In the genomic region with DNA sequence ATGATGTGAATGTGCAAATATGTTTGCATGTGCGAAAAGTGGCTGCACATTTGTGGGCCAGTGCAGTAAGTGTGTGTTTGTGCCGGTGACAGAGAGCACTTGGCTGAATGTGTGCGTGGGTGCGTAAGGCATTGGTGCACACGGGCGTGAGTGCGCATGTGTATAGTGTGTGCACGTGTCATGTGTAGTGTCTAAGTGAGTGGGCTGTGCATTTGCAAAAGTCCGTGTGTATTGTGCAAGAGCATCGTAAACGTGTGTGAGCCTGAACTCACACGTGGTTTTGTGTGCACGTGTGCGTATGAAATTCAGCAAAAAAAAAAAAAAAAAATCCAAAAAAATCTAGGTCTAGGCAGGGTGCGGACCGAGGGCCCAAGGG, we compare ENCODE assay signal across 9 cellular contexts. TPM values are rescaled to one million over a fixed set of nuclear protein-coding genes. Genes with fewer than 3 reads are reported as not detected.
DNase-seq lines count a peak whose midpoint lies in the region; ATAC-seq and TF ChIP-seq lines count a peak whose summit lies in the region.
"Had no signal": no experiment of that assay in that cellular context is flagged by ENCODE, and none has a peak within 500 bp of the region (broad histone marks: within the 10 kb centered on the region; RNA-seq: fewer than 3 reads in every experiment).

No MANE protein-coding gene starts in this region.

- H3K9ac ChIP-seq in trophoblast cell (ENCODE audit: low read length) = no peak overlapping the region

- H3K9me3 ChIP-seq in trophoblast cell (ENCODE audit: insufficient read depth, low read depth, low read length) (peaks cover 5% of the 10 kb centered on the region), A673 (ENCODE audit: low read depth, low read length, poor library complexity, severe bottlenecking) (no peaks in the 10 kb centered on the region)

- no CpG with 5 or more reads among the region's 16 CpGs for WGBS in trophoblast cell (ENCODE audit: extremely low coverage, insufficient coverage, insufficient read length)

- H4K8ac ChIP-seq in trophoblast cell (ENCODE audit: low read depth, low read length) = no peak overlapping the region

- H2BK12ac ChIP-seq in trophoblast cell (ENCODE audit: low read length) = no peak overlapping the region

- H4K91ac ChIP-seq in trophoblast cell (ENCODE audit: low read depth, low read length) = no peak overlapping the region

- ATAC-seq in GM19351 (IDR thresholded peaks at IDR 0.05; ENCODE audit: unreplicated experiment) (peak; percentile 30), HG03442 (IDR thresholded peaks at IDR 0.05; ENCODE audit: unreplicated experiment) (peak; percentile 3), GM18861 (IDR thresholded peaks at IDR 0.05; ENCODE audit: unreplicated experiment) (no peak), GM18519 (IDR thresholded peaks at IDR 0.05; ENCODE audit: low FRiP score, unreplicated experiment) (no peak)

- no peak overlapping the region for H3K4ac ChIP-seq in trophoblast cell (ENCODE audit: low read depth, low read length)

- peak overlapping the region; percentile 43 for H3K4me2 ChIP-seq in trophoblast cell (ENCODE audit: low read length)

- no peak overlapping the region for H3K18ac ChIP-seq in trophoblast cell (ENCODE audit: low read length)

- H3K79me1 ChIP-seq in trophoblast cell (ENCODE audit: low read length) = no peaks in the 10 kb centered on the region

- TF ChIP-seq CTCF in cardiac fibroblast (IDR thresholded peaks at IDR 0.05; ENCODE audit: low read depth, low read length) = no peak
- no peak for TF ChIP-seq CTCF in A673 (conservative IDR thresholded peaks at IDR 0.05; ENCODE audit: low read depth, low read length)

- H3K23ac ChIP-seq in trophoblast cell (ENCODE audit: low read length) = no peak overlapping the region

- DNase-seq in cardiac fibroblast (ENCODE audit: low read depth in 2 of 2) (no peak), trophoblast cell (no peak), A673 (ENCODE audit: low spot score) (no peak)
- no peak for DNase-seq in effector CD8-positive, alpha-beta T cell (lab: John Stamatoyannopoulos, UW)

- H3K27me3 ChIP-seq in trophoblast cell (ENCODE audit: insufficient read depth, low read length) = peaks cover 44% of the 10 kb centered on the region
- H3K27me3 ChIP-seq in A673 (replicated peaks; ENCODE audit: insufficient read depth, low read depth, low read length, poor library complexity) = peaks cover 22% of the 10 kb centered on the region

- no peak overlapping the region for H2BK5ac ChIP-seq in trophoblast cell (ENCODE audit: low read depth, low read length, poor library complexity)

- H3K14ac ChIP-seq in trophoblast cell (ENCODE audit: low read length) = no peak overlapping the region

- H4K12ac ChIP-seq in trophoblast cell (ENCODE audit: low read depth, low read length) = no peak overlapping the region

- H3K27ac ChIP-seq in trophoblast cell (ENCODE audit: low read depth, low read length) (no peak overlapping the region), A673 (ENCODE audit: low read depth, low read length, poor library complexity, severe bottlenecking) (no peak overlapping the region)

- CTCF ChIA-PET in A673 (lab: Charles Lee) = interaction anchor here (0.5 to 2.6 kb wide), 6 partner anchors 27 to 1031 kb away, joined by 3 to 47 read pairs (median 10); no protein-coding TSS in a partner anchor

- no TSS peak for BruUV-seq in A673 (replicated peaks; lab: Mats Ljungman, UMichigan)

- H2AK5ac ChIP-seq in trophoblast cell (ENCODE audit: low read length) = no peak overlapping the region

- no peak overlapping the region for H2BK120ac ChIP-seq in trophoblast cell (ENCODE audit: insufficient read depth, low read length, poor library complexity)

- no peak overlapping the region for H2AFZ ChIP-seq in trophoblast cell (ENCODE audit: insufficient read depth, low read length, poor library complexity)

- H3K36me3 ChIP-seq in trophoblast cell (ENCODE audit: control insufficient read depth in 1 of 2, insufficient read depth in 2 of 2, low read length in 2 of 2) = no peaks in the 10 kb centered on the region
- no peaks in the 10 kb centered on the region for H3K36me3 ChIP-seq in A673 (ENCODE audit: insufficient read depth, low read length, poor library complexity, severe bottlenecking)

- intact Hi-C loops in A673 (cut with micrococcal nuclease; ENCODE audit: unreplicated experiment) = loop anchor here (2.0 to 10.0 kb wide), 3 partner anchors 251 to 1091 kb away; no protein-coding TSS in a partner anchor

- H3K4me3 ChIP-seq in cardiac fibroblast (replicated peaks in 1 of 2; ENCODE audit: low read depth in 2 of 2, low read length in 2 of 2) (peak overlapping the region; percentile 30 to 44), trophoblast cell (ENCODE audit: low read depth, low read length) (no peak overlapping the region), A673 (ENCODE audit: low read depth, low read length, poor library complexity, severe bottlenecking) (no peak overlapping the region)
- H3K4me3 ChIP-seq: lung had no signal

- no peaks in the 10 kb centered on the region for H3K79me2 ChIP-seq in trophoblast cell (ENCODE audit: control insufficient read depth, insufficient read depth, low read length, poor library complexity)

- H3K4me1 ChIP-seq in trophoblast cell (ENCODE audit: control insufficient read depth in 1 of 2, insufficient read depth in 2 of 2, low read length in 2 of 2) (no peaks in the 10 kb centered on the region), A673 (ENCODE audit: insufficient read depth, low read length, poor library complexity, severe bottlenecking) (no peaks in the 10 kb centered on the region)

- POLR2A ChIA-PET in A673 (lab: Charles Lee; ENCODE audit: low non-redundant PET) = no interaction called here

RNA-seq across cellular contexts. Expression of a gene that starts 6.5 kb away (rescaled TPM):
- not detected in 2 replicates for polyA plus RNA-seq in trophoblast cell (2013)
- 1.7 and 1.9 TPM in 2 replicates for total RNA-seq in A673 (2021)

Comparison
In these comparisons a context has a peak if more than half of its experiments do, and no peak if none do; other contexts are left out.
1. ATAC-seq: peak in GM19351 (single experiment) and HG03442 (single experiment); none in GM18861 (single experiment) and GM18519 (single experiment).
2. H3K4me3 ChIP-seq: peak in cardiac fibroblast (2 of 2); none in trophoblast cell (single experiment) and A673 (single experiment).